Comparison of ENCODE assay signal across 8 cellular contexts in genomic region chr11:122215244-122215992, GRCh38.
DNase-seq lines count a peak whose midpoint lies in the region; ATAC-seq and TF ChIP-seq lines count a peak whose summit lies in the region.

No MANE protein-coding gene starts in this region.

- H3K4me1 Mint-ChIP-seq in activated naive CD8-positive, alpha-beta T cell treated with anti-CD3 and anti-CD28 coated beads, Interleukin-2, amount 50 U/mL, for 24 hours, result no peaks in the 10 kb centered on the region

- no peak overlapping the region for H3K4me3 ChIP-seq in GM06990 (replicated peaks; ENCODE audit: low read depth, low read length)

- peak; percentile 96 for ATAC-seq in HG02798 (IDR thresholded peaks at IDR 0.05; ENCODE audit: poor library complexity, unreplicated experiment)
- peak; percentile 46 for ATAC-seq in activated naive CD8-positive, alpha-beta T cell treated with anti-CD3 and anti-CD28 coated beads, Interleukin-2, amount 50 U/mL, for 24 hours
- ATAC-seq in left cardiac atrium, result peak; percentile 97

- DNase-seq in 8988T (peak; percentile 49), GM06990 (ENCODE audit: extremely low read depth, insufficient read length) (peak; percentile 28), NCI-H2227 (lab: John Stamatoyannopoulos, UW; ENCODE audit: unreplicated experiment) (peak; percentile 75), left cardiac atrium (peak; percentile 85), posterior cingulate gyrus (peak; percentile 63 to 97 (median 78)), foreskin melanocyte (no peak)
- peak; percentile 41 for DNase-seq in activated naive CD8-positive, alpha-beta T cell treated with anti-CD3 and anti-CD28 coated beads, Interleukin-2, amount 50 U/mL, for 24 hours

- H3K36me3 Mint-ChIP-seq in activated naive CD8-positive, alpha-beta T cell treated with anti-CD3 and anti-CD28 coated beads, Interleukin-2, amount 50 U/mL, for 24 hours (ENCODE audit: low read depth), result no peaks in the 10 kb centered on the region

- no peaks in the 10 kb centered on the region; the same call in 1 of the 2 replicates for H3K27me3 ChIP-seq in GM06990 (replicated peaks; ENCODE audit: control insufficient read depth, insufficient read depth, low read length)

- H3K36me3 ChIP-seq in GM06990 (ENCODE audit: control insufficient read depth, insufficient read depth, low read length), result no peaks in the 10 kb centered on the region

- peak; percentile 95 for TF ChIP-seq CTCF in GM06990 (IDR thresholded peaks at IDR 0.05; ENCODE audit: insufficient read depth, low read length, poor library complexity, severe bottlenecking)

- no peak overlapping the region for H3K27ac Mint-ChIP-seq in activated naive CD8-positive, alpha-beta T cell treated with anti-CD3 and anti-CD28 coated beads, Interleukin-2, amount 50 U/mL, for 24 hours

- intact Hi-C loops in left cardiac atrium (cut with DNase I), result loop anchor here (2.0 to 10.0 kb wide), 2 partner anchors 289 kb away; no protein-coding TSS in a partner anchor
- intact Hi-C loops in posterior cingulate gyrus (cut with DNase I), result loop anchor here (1.0 to 10.0 kb wide), 3 partner anchors 92 to 290 kb away; no protein-coding TSS in a partner anchor

- no peaks in the 10 kb centered on the region for H3K9me3 Mint-ChIP-seq in activated naive CD8-positive, alpha-beta T cell treated with anti-CD3 and anti-CD28 coated beads, Interleukin-2, amount 50 U/mL, for 24 hours

- no peak overlapping the region for H3K4me3 Mint-ChIP-seq in activated naive CD8-positive, alpha-beta T cell treated with anti-CD3 and anti-CD28 coated beads, Interleukin-2, amount 50 U/mL, for 24 hours

- peaks cover 6% of the 10 kb centered on the region for H3K27me3 Mint-ChIP-seq in activated naive CD8-positive, alpha-beta T cell treated with anti-CD3 and anti-CD28 coated beads, Interleukin-2, amount 50 U/mL, for 24 hours

Comparison
In these comparisons a context has a peak if more than half of its experiments do, and no peak if none do; other contexts are left out.
1. ATAC-seq: peak in every context shown above with its lines; median percentile 97 in left cardiac atrium; 96 in HG02798; 46 in activated naive CD8-positive, alpha-beta T cell treated with anti-CD3 and anti-CD28 coated beads, Interleukin-2, amount 50 U/mL, for 24 hours.